Comparison of ENCODE assay signal across 9 cellular contexts in genomic region chr19:16069813-16070365, GRCh38. TPM values are rescaled to one million over a fixed set of nuclear protein-coding genes. Genes with fewer than 3 reads are reported as not detected.
DNase-seq lines count a peak whose midpoint lies in the region; ATAC-seq and TF ChIP-seq lines count a peak whose summit lies in the region.
"Had no signal": no experiment of that assay in that cellular context is flagged by ENCODE, and none has a peak within 500 bp of the region (broad histone marks: within the 10 kb centered on the region; RNA-seq: fewer than 3 reads in every experiment).

No MANE protein-coding gene starts in this region.

- H3K27ac ChIP-seq in heart right ventricle (peak overlapping the region; percentile 56 to 88 (median 78)), breast epithelium (peak overlapping the region; percentile 95 to 97), muscle layer of duodenum (ENCODE audit: low read length) (peak overlapping the region; percentile 83), vagina (peak overlapping the region; percentile 89)
- H3K27ac ChIP-seq: C4-2B had no signal

- peak in 1 of 8 donors; percentile 2 for ATAC-seq in heart right ventricle
- ATAC-seq in left ventricle myocardium superior = no peak
- ATAC-seq in HG02970 (IDR thresholded peaks at IDR 0.05; ENCODE audit: low FRiP score, unreplicated experiment) = no peak
- no peak for ATAC-seq in GM18502 (IDR thresholded peaks at IDR 0.05; ENCODE audit: poor library complexity, unreplicated experiment)

- intact Hi-C loops in heart right ventricle (cut with DNase I) = loop anchor here in 4 of 10 donors (5.0 to 10.0 kb wide), 2 partner anchors 42 to 45 kb away; partner anchors contain the start of gene RAB8A (in 4 of the 4)
- intact Hi-C loops in left ventricle myocardium superior (cut with micrococcal nuclease) = no loop called here
- intact Hi-C loops in breast epithelium (cut with DNase I; ENCODE audit: low total_unique reads) = no loop called here
- intact Hi-C loops in vagina (cut with DNase I) = loop anchor here (5.0 kb wide), 1 partner anchor 42 kb away; the partner anchor contains the start of gene RAB8A

- 87% methylated on average over 10 of the region's 10 CpGs for WGBS in heart right ventricle, 2 donors

- peaks cover 6 to 54% (median 31%) of the 10 kb centered on the region in 9 donors for H3K4me1 ChIP-seq in heart right ventricle
- H3K4me1 ChIP-seq in breast epithelium = peaks cover 3 to 10% of the 10 kb centered on the region in 2 donors
- peaks cover 9 to 27% of the 10 kb centered on the region in 2 donors for H3K4me1 ChIP-seq in muscle layer of duodenum (ENCODE audit: control insufficient read depth in 1 of 2, insufficient read depth in 2 of 2, low read length in 2 of 2)
- H3K4me1 ChIP-seq in vagina = peaks cover 52% of the 10 kb centered on the region

- H3K4me3 ChIP-seq in heart right ventricle (peak overlapping the region in 3 of 10 donors; percentile 10 to 26 (median 12)), breast epithelium (peak overlapping the region in 2 of 3 donors; percentile 80 to 84), muscle layer of duodenum (ENCODE audit: low read depth in 1 of 2, low read length in 2 of 2) (peak overlapping the region; percentile 63 to 64), vagina (peak overlapping the region; percentile 47 to 69)

- TF ChIP-seq POLR2A in breast epithelium (IDR thresholded peaks at IDR 0.05) = no peak
- no peak for TF ChIP-seq POLR2A in vagina (IDR thresholded peaks at IDR 0.05)

- H3K36me3 ChIP-seq in heart right ventricle (no peaks in the 10 kb centered on the region), breast epithelium (no peaks in the 10 kb centered on the region), muscle layer of duodenum (ENCODE audit: control insufficient read depth in 1 of 2, insufficient read depth in 2 of 2, low read length in 2 of 2) (no peaks in the 10 kb centered on the region), vagina (no peaks in the 10 kb centered on the region)

- H3K9me3 ChIP-seq in heart right ventricle = no peaks in the 10 kb centered on the region
- H3K9me3 ChIP-seq in breast epithelium = no peaks in the 10 kb centered on the region
- H3K9me3 ChIP-seq in muscle layer of duodenum (ENCODE audit: control insufficient read depth in 1 of 2, low read length in 2 of 2) = no peaks in the 10 kb centered on the region
- H3K9me3 ChIP-seq in vagina = no peaks in the 10 kb centered on the region

- no peak for DNase-seq in heart right ventricle
- no peak for DNase-seq in left ventricle myocardium superior
- no peak for DNase-seq in breast epithelium (ENCODE audit: low spot score in 2 of 2)
- DNase-seq in vagina (ENCODE audit: extremely low spot score in 2 of 2) = peak in 1 of 2 donors; percentile 88
- DNase-seq in middle frontal gyrus (ENCODE audit: extremely low spot score, low spot score) = no peak

- TF ChIP-seq CTCF in heart right ventricle (IDR thresholded peaks at IDR 0.05) (no peak), breast epithelium (IDR thresholded peaks at IDR 0.05) (no peak), vagina (IDR thresholded peaks at IDR 0.05) (no peak)

- H3K27me3 ChIP-seq in heart right ventricle (no peaks in the 10 kb centered on the region), breast epithelium (no peaks in the 10 kb centered on the region), muscle layer of duodenum (ENCODE audit: low read depth, low read length) (no peaks in the 10 kb centered on the region), vagina (no peaks in the 10 kb centered on the region)

RNA-seq across cellular contexts. Expression of gene TPM4, which starts 6.4 kb away (rescaled TPM):
- total RNA-seq in heart right ventricle = 100 to 1,000 TPM in 2 of 10 donors, 10 to 100 TPM in 8; 52.0 to 231 (median 72.5) TPM
- 100 to 1,000 TPM; 121 to 195 TPM for polyA plus RNA-seq in heart right ventricle
- 72.6 TPM for total RNA-seq in left ventricle myocardium superior
- 100 to 1,000 TPM; 257 to 652 (median 430) TPM for total RNA-seq in breast epithelium
- 409 TPM for total RNA-seq in vagina

RNA-seq across cellular contexts. Expression of gene RAB8A, which starts 41.8 kb away (rescaled TPM):
- 10 to 100 TPM; 16.4 to 47.4 (median 21.0) TPM for total RNA-seq in heart right ventricle
- polyA plus RNA-seq in heart right ventricle = 10 to 100 TPM; 12.1 to 20.6 TPM
- total RNA-seq in left ventricle myocardium superior = 16.4 TPM
- 10 to 100 TPM; 34.7 to 40.6 (median 38.8) TPM for total RNA-seq in breast epithelium
- 30.4 TPM for total RNA-seq in vagina
